ENCODE assay signal across 26 cellular contexts in genomic region chr21:45938811-45939520, GRCh38.
"Had no signal": no experiment of that assay in that cellular context is flagged by ENCODE, and none has a peak within 500 bp of the region (broad histone marks: within the 10 kb centered on the region; RNA-seq: fewer than 3 reads in every experiment).

No MANE protein-coding gene starts in this region.

- H3K4me1 ChIP-seq: Peyer's patch had no signal

- H3K36me3 ChIP-seq: brain microvascular endothelial cell, cardiac muscle cell, MG63, Peyer's patch had no signal

- DNase-seq: activated CD4-positive, alpha-beta memory T cell treated with anti-CD3 and anti-CD28 coated beads for 36 hours; activated CD4-positive, alpha-beta T cell treated with anti-CD3 and anti-CD28 coated beads, Interleukin-2, amount 10 ng/mL, durations not matched to agents 7 days and 5 days; activated CD4-positive, CD25-positive, alpha-beta regulatory T cell; activated CD8-positive, alpha-beta memory T cell treated with anti-CD3 and anti-CD28 coated beads for 24 hours; activated effector memory CD4-positive, alpha-beta T cell treated with anti-CD3 and anti-CD28 coated beads, Interleukin-2, amount 50 U/mL, for 16 hours; activated naive CD4-positive, alpha-beta T cell treated with Interleukin-2 at 50 U/mL for 16 hours; activated T-cell treated with anti-CD3 and anti-CD28 coated beads, Interleukin-2, amount 50 U/mL, for 4 hours; brain microvascular endothelial cell; MG63; MV-4-11; NCI-H1092 treated with DMSO at 0.1 percent for 48 hours; NCI-H1417 treated with DMSO at 0.1 percent for 48 hours; NCI-H1694; NCI-H2029; NCI-H2107; NCI-H226; NCI-H526 treated with DMSO at 0.1 percent for 48 hours; NCI-H82; NK-92 treated with Interleukin-12 subunit alpha and Interleukin-12 subunit beta, amount 100 ng/mL, for 24 hours; SHP77 treated with DMSO at 0.1 percent for 48 hours; T-helper 1 cell had no signal

- H3K9ac ChIP-seq: KMS-11 had no signal

- H3K9me3 ChIP-seq: MG63, Peyer's patch had no signal

- H3K27me3 ChIP-seq: brain microvascular endothelial cell, cardiac muscle cell, MG63, Peyer's patch had no signal

- H3K4me2 ChIP-seq: KMS-11 had no signal

- H3K4me3 ChIP-seq: cardiac muscle cell, MG63, Peyer's patch had no signal

- H3K27ac ChIP-seq: brain microvascular endothelial cell, cardiac muscle cell, KMS-11, Peyer's patch, RWPE1, VCaP had no signal
